17 cellular contexts compared by ENCODE assay signal in the genomic region with DNA sequence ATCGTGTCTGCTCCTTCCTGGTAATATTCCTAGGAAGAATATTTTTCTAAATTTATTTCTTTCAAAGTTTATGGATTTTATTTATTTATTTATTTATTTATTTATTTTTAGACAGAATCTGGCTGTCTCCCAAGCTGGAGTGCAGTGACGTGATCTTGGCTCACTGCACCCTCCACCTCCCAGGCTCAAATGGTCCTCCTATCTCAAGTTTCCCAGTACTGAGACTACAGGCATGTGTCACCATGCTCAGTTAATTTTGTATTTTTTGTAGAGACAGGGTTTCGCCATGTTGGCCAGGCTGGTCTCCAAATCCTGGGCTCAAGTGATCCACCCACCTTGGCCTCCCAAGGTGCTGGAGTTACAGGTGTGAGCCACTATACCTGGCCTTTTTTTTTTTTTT.
"Had no signal": no experiment of that assay in that cellular context is flagged by ENCODE, and none has a peak within 500 bp of the region (broad histone marks: within the 10 kb centered on the region; RNA-seq: fewer than 3 reads in every experiment).

No MANE protein-coding gene starts in this region.

- H3K27me3 Mint-ChIP-seq: activated B cell treated with CpG ODN at 0.5 μM for 24 hours; activated CD4-positive, alpha-beta T cell treated with anti-CD3 and anti-CD28 coated beads, Interleukin-2, amount 10 ng/mL, durations not matched to agents 24 days and 14 days; activated naive CD8-positive, alpha-beta T cell treated with anti-CD3 and anti-CD28 coated beads, Interleukin-2, amount 50 U/mL, for 24 hours; central memory CD8-positive, alpha-beta T cell; memory B cell; natural killer cell treated with Interleukin-12 subunit alpha and Interleukin-12 subunit beta and Interleukin-15 and Interleukin-18, amount 100 ng/mL, for 72 hours; T-helper 17 cell; type B pancreatic cell had no signal

- H3K9me3 Mint-ChIP-seq: activated B cell treated with CpG ODN at 0.5 μM for 24 hours; activated CD4-positive, alpha-beta T cell treated with anti-CD3 and anti-CD28 coated beads, Interleukin-2, amount 10 ng/mL, durations not matched to agents 24 days and 14 days; activated naive CD8-positive, alpha-beta T cell treated with anti-CD3 and anti-CD28 coated beads, Interleukin-2, amount 50 U/mL, for 24 hours; central memory CD8-positive, alpha-beta T cell; memory B cell; natural killer cell treated with Interleukin-12 subunit alpha and Interleukin-12 subunit beta and Interleukin-15 and Interleukin-18, amount 100 ng/mL, for 72 hours; type B pancreatic cell had no signal

- H3K4me1 Mint-ChIP-seq: activated CD4-positive, alpha-beta T cell treated with anti-CD3 and anti-CD28 coated beads, Interleukin-2, amount 10 ng/mL, durations not matched to agents 24 days and 14 days; central memory CD8-positive, alpha-beta T cell; memory B cell had no signal

- H3K9me3 ChIP-seq: esophagus muscularis mucosa had no signal

- H3K27me3 ChIP-seq: dorsolateral prefrontal cortex, esophagus muscularis mucosa had no signal

- H3K36me3 ChIP-seq: esophagus muscularis mucosa had no signal

- H3K36me3 Mint-ChIP-seq: natural killer cell treated with Interleukin-12 subunit alpha and Interleukin-12 subunit beta and Interleukin-15 and Interleukin-18, amount 100 ng/mL, for 72 hours; type B pancreatic cell had no signal

- H3K27ac Mint-ChIP-seq: activated B cell treated with CpG ODN at 0.5 μM for 24 hours; activated CD4-positive, alpha-beta T cell treated with anti-CD3 and anti-CD28 coated beads, Interleukin-2, amount 10 ng/mL, durations not matched to agents 24 days and 14 days; activated naive CD8-positive, alpha-beta T cell treated with anti-CD3 and anti-CD28 coated beads, Interleukin-2, amount 50 U/mL, for 24 hours; memory B cell; natural killer cell treated with Interleukin-12 subunit alpha and Interleukin-12 subunit beta and Interleukin-15 and Interleukin-18, amount 100 ng/mL, for 72 hours; T-helper 17 cell; type B pancreatic cell had no signal

- DNase-seq: activated B cell treated with CpG ODN at 0.5 μM for 24 hours; activated CD4-positive, alpha-beta T cell treated with anti-CD3 and anti-CD28 coated beads, Interleukin-2, amount 10 ng/mL, durations not matched to agents 24 days and 14 days; activated CD8-positive, alpha-beta memory T cell treated with anti-CD3 and anti-CD28 coated beads for 24 hours; activated naive CD4-positive, alpha-beta T cell treated with Interleukin-2 at 50 U/mL for 16 hours; activated naive CD8-positive, alpha-beta T cell treated with anti-CD3 and anti-CD28 coated beads, Interleukin-2, amount 50 U/mL, for 24 hours; dorsolateral prefrontal cortex; hypothalamus; left colon; occipital lobe; SHP77; T-helper 17 cell had no signal

- H3K4me3 Mint-ChIP-seq: activated B cell treated with CpG ODN at 0.5 μM for 24 hours; activated CD4-positive, alpha-beta T cell treated with anti-CD3 and anti-CD28 coated beads, Interleukin-2, amount 10 ng/mL, durations not matched to agents 24 days and 14 days; activated naive CD8-positive, alpha-beta T cell treated with anti-CD3 and anti-CD28 coated beads, Interleukin-2, amount 50 U/mL, for 24 hours; central memory CD8-positive, alpha-beta T cell; memory B cell; natural killer cell treated with Interleukin-12 subunit alpha and Interleukin-12 subunit beta and Interleukin-15 and Interleukin-18, amount 100 ng/mL, for 72 hours; T-helper 17 cell; type B pancreatic cell had no signal

- H3K4me3 ChIP-seq: dorsolateral prefrontal cortex, esophagus muscularis mucosa, skin epidermis had no signal

- H3K27ac ChIP-seq: dorsolateral prefrontal cortex, esophagus muscularis mucosa, skin epidermis had no signal
